ENCODE assay signal across 13 cellular contexts in the genomic region with DNA sequence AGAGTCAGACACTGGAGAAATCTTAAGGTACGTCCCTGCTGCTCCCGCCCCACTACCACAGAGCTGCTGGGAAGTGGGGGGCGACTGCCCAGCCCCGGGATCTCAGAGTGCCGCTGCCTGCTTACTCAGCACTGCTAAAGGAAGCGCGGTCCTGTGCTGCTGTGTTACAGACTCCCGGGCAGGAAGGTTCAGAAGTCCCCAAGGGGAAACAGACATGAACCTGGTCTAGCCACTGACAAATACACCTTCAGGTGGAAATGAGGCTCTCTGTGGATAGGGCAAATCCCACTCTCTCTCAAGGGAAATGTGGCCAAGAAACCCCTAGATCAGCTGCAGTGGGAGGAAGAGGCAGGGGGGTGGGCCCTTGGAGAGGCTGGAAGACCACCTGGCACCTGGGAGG. TPM values are rescaled to one million over a fixed set of nuclear protein-coding genes. Genes with fewer than 3 reads are reported as not detected.
DNase-seq lines count a peak whose midpoint lies in the region; ATAC-seq and TF ChIP-seq lines count a peak whose summit lies in the region.
"Had no signal": no experiment of that assay in that cellular context is flagged by ENCODE, and none has a peak within 500 bp of the region (broad histone marks: within the 10 kb centered on the region; RNA-seq: fewer than 3 reads in every experiment).

No MANE protein-coding gene starts in this region.

- in situ Hi-C loops in GM13977 (cut with MboI; ENCODE audit: low pct_unique_long_range_greater_than_20kb, low sequenced_read_pairs, unreplicated experiment), result no loop called here

- H3K4me3 Mint-ChIP-seq in activated CD4-positive, alpha-beta T cell treated with anti-CD3 and anti-CD28 coated beads for 36 hours, result no peak overlapping the region
- H3K4me3 Mint-ChIP-seq: T-helper 1 cell treated with Interleukin-12 subunit alpha and Interleukin-12 subunit beta and Interleukin-4 antibody, amounts not matched to agents 30 μg/mL and 1 μg/mL, for 36 hours had no signal

- no peaks in the 10 kb centered on the region for H3K27me3 ChIP-seq in parathyroid adenoma (ENCODE audit: control insufficient read depth, insufficient read depth, low read length)
- no peaks in the 10 kb centered on the region for H3K27me3 ChIP-seq in vagina
- H3K27me3 ChIP-seq: esophagus muscularis mucosa, suprapubic skin had no signal

- H3K79me2 ChIP-seq in parathyroid adenoma, result peaks cover 2% of the 10 kb centered on the region

- no peak overlapping the region for H3K9ac ChIP-seq in parathyroid adenoma

- H3K27ac ChIP-seq in parathyroid adenoma, result peak overlapping the region; percentile 58
- no peak overlapping the region for H3K27ac ChIP-seq in vagina
- H3K27ac ChIP-seq: esophagus muscularis mucosa, suprapubic skin had no signal

- POLR2A ChIA-PET in activated CD4-positive, alpha-beta T cell treated with anti-CD3 and anti-CD28 coated beads for 36 hours (lab: Charles Lee), result no interaction called here

- CTCF ChIA-PET in activated CD4-positive, alpha-beta T cell treated with anti-CD3 and anti-CD28 coated beads for 36 hours (lab: Charles Lee), result interaction anchor here (0.6 kb wide), 1 partner anchor 10 kb away, joined by 5 read pairs; no protein-coding TSS in a partner anchor

- H3K27ac Mint-ChIP-seq in activated CD4-positive, alpha-beta T cell treated with anti-CD3 and anti-CD28 coated beads for 36 hours, result peak overlapping the region; percentile 61
- H3K27ac Mint-ChIP-seq: T-helper 1 cell treated with Interleukin-12 subunit alpha and Interleukin-12 subunit beta and Interleukin-4 antibody, amounts not matched to agents 30 μg/mL and 1 μg/mL, for 36 hours had no signal

- no peaks in the 10 kb centered on the region for H3K9me3 Mint-ChIP-seq in activated CD4-positive, alpha-beta T cell treated with anti-CD3 and anti-CD28 coated beads for 36 hours (ENCODE audit: low read depth)
- H3K9me3 Mint-ChIP-seq: T-helper 1 cell treated with Interleukin-12 subunit alpha and Interleukin-12 subunit beta and Interleukin-4 antibody, amounts not matched to agents 30 μg/mL and 1 μg/mL, for 36 hours had no signal

- H3K4me3 ChIP-seq in parathyroid adenoma (ENCODE audit: low read depth, low read length) (no peak overlapping the region), vagina (no peak overlapping the region)
- H3K4me3 ChIP-seq: esophagus muscularis mucosa, suprapubic skin had no signal

- no peak overlapping the region for H2AFZ ChIP-seq in parathyroid adenoma

- DNase-seq in activated CD4-positive, alpha-beta T cell treated with anti-CD3 and anti-CD28 coated beads for 36 hours, result no peak
- no peak for DNase-seq in activated CD4-positive, alpha-beta T cell treated with anti-CD3 and anti-CD28 coated beads, Interleukin-2, amount 50 U/mL, for 4 hours
- peak; percentile 28 for DNase-seq in GM20000 (ENCODE audit: low spot score)
- DNase-seq in NAMALWA (ENCODE audit: low spot score), result no peak
- DNase-seq in vagina (ENCODE audit: extremely low spot score in 2 of 2), result no peak
- DNase-seq in GM13977 (ENCODE audit: low spot score), result no peak
- DNase-seq: DMS 273 treated with DMSO at 0.1 percent for 48 hours, small intestine had no signal

- no peak for TF ChIP-seq POLR2A in vagina (IDR thresholded peaks at IDR 0.05)

- H3K36me3 ChIP-seq in parathyroid adenoma (ENCODE audit: control insufficient read depth, insufficient read depth, low read length) (no peaks in the 10 kb centered on the region), vagina (peaks cover 0 to 56% of the 10 kb centered on the region in 2 donors)

- peaks cover 58% of the 10 kb centered on the region for H3K36me3 Mint-ChIP-seq in activated CD4-positive, alpha-beta T cell treated with anti-CD3 and anti-CD28 coated beads for 36 hours (ENCODE audit: low read depth)

- no peaks in the 10 kb centered on the region for H3K4me1 ChIP-seq in parathyroid adenoma
- no peaks in the 10 kb centered on the region for H3K4me1 ChIP-seq in vagina
- H3K4me1 ChIP-seq: esophagus muscularis mucosa, suprapubic skin had no signal

- H3K27me3 Mint-ChIP-seq in activated CD4-positive, alpha-beta T cell treated with anti-CD3 and anti-CD28 coated beads for 36 hours, result no peaks in the 10 kb centered on the region

- H3K9me3 ChIP-seq in parathyroid adenoma (ENCODE audit: control insufficient read depth, low read length) (no peaks in the 10 kb centered on the region), vagina (no peaks in the 10 kb centered on the region)
- H3K9me3 ChIP-seq: esophagus muscularis mucosa, suprapubic skin had no signal

- no peak overlapping the region for H3K4me2 ChIP-seq in parathyroid adenoma (ENCODE audit: low read length)

- TF ChIP-seq CTCF in GM20000 (IDR thresholded peaks at IDR 0.05; ENCODE audit: extremely low read depth, missing control alignments), result no peak
- no peak for TF ChIP-seq CTCF in parathyroid adenoma (IDR thresholded peaks at IDR 0.05)
- no peak for TF ChIP-seq CTCF in vagina (IDR thresholded peaks at IDR 0.05)
- TF ChIP-seq CTCF in GM13977 (IDR thresholded peaks at IDR 0.05; ENCODE audit: extremely low read depth, insufficient read depth, missing control alignments), result no peak

- intact Hi-C loops in activated CD4-positive, alpha-beta T cell treated with anti-CD3 and anti-CD28 coated beads for 36 hours (cut with DNase I, micrococcal nuclease), result no loop called here
- intact Hi-C loops in vagina (cut with DNase I), result no loop called here

- ATAC-seq in activated CD4-positive, alpha-beta T cell treated with anti-CD3 and anti-CD28 coated beads for 36 hours, result no peak
- peak; percentile 22 for ATAC-seq in HG03442 (IDR thresholded peaks at IDR 0.05; ENCODE audit: unreplicated experiment)

- peaks cover 10% of the 10 kb centered on the region for H3K4me1 Mint-ChIP-seq in activated CD4-positive, alpha-beta T cell treated with anti-CD3 and anti-CD28 coated beads for 36 hours

RNA-seq across cellular contexts. Expression of a gene that starts 13.7 kb away (rescaled TPM):
- total RNA-seq in activated CD4-positive, alpha-beta T cell treated with anti-CD3 and anti-CD28 coated beads for 36 hours, result 10 to 100 TPM; 34.4 to 34.5 TPM
- 30.2 TPM for total RNA-seq in vagina
